ENCODE assay signal across 1 cellular context in the genomic region with DNA sequence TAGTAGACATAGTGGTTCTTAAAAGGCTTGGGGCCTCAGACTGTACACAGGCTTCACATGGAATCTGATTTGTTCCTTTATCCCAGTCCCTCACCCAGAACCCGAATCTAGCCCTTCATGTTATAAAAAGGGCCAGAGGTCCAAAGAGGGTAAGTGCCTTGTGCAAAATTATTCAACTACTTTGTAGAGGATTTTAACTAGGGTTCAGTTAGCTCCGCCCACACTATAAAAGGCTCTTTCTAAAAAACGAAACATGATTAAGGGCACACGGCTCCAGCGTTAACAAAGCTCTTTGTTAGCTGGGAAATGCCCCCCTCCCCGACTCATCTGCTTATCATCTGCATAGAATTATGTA.
TF ChIP-seq lines count a peak whose summit lies in the region.

No MANE protein-coding gene starts in this region.

TF ChIP-seq in GM12878, 131 proteins besides CTCF, POLR2A, EP300 and RAD21 (continued from another document):
- TF ChIP-seq, protein P1, sequence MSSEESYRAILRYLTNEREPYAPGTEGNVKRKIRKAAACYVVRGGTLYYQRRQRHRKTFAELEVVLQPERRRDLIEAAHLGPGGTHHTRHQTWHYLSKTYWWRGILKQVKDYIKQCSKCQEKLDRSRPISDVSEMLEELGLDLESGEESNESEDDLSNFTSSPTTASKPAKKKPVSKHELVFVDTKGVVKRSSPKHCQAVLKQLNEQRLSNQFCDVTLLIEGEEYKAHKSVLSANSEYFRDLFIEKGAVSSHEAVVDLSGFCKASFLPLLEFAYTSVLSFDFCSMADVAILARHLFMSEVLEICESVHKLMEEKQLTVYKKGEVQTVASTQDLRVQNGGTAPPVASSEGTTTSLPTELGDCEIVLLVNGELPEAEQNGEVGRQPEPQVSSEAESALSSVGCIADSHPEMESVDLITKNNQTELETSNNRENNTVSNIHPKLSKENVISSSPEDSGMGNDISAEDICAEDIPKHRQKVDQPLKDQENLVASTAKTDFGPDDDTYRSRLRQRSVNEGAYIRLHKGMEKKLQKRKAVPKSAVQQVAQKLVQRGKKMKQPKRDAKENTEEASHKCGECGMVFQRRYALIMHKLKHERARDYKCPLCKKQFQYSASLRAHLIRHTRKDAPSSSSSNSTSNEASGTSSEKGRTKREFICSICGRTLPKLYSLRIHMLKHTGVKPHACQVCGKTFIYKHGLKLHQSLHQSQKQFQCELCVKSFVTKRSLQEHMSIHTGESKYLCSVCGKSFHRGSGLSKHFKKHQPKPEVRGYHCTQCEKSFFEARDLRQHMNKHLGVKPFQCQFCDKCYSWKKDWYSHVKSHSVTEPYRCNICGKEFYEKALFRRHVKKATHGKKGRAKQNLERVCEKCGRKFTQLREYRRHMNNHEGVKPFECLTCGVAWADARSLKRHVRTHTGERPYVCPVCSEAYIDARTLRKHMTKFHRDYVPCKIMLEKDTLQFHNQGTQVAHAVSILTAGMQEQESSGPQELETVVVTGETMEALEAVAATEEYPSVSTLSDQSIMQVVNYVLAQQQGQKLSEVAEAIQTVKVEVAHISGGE (CRISPR knock-in tag; IDR thresholded peaks at IDR 0.05): no peak
- TF ChIP-seq ZNF622 (IDR thresholded peaks at IDR 0.05) (no peak), NFYA (IDR thresholded peaks at IDR 0.05; ENCODE audit: borderline replicate concordance, low read depth, low read length) (no peak), NBN (IDR thresholded peaks at IDR 0.05) (no peak), SREBF2 (IDR thresholded peaks at IDR 0.05; ENCODE audit: low read length) (no peak), WRNIP1 (IDR thresholded peaks at IDR 0.05; ENCODE audit: borderline replicate concordance, low read depth, low read length) (no peak), BACH1 (IDR thresholded peaks at IDR 0.05; ENCODE audit: borderline replicate concordance) (no peak), ZNF24 (IDR thresholded peaks at IDR 0.05) (no peak)
- TF ChIP-seq, protein P2, sequence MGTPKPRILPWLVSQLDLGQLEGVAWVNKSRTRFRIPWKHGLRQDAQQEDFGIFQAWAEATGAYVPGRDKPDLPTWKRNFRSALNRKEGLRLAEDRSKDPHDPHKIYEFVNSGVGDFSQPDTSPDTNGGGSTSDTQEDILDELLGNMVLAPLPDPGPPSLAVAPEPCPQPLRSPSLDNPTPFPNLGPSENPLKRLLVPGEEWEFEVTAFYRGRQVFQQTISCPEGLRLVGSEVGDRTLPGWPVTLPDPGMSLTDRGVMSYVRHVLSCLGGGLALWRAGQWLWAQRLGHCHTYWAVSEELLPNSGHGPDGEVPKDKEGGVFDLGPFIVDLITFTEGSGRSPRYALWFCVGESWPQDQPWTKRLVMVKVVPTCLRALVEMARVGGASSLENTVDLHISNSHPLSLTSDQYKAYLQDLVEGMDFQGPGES (IDR thresholded peaks at IDR 0.05): no peak
- TF ChIP-seq, protein P3, sequence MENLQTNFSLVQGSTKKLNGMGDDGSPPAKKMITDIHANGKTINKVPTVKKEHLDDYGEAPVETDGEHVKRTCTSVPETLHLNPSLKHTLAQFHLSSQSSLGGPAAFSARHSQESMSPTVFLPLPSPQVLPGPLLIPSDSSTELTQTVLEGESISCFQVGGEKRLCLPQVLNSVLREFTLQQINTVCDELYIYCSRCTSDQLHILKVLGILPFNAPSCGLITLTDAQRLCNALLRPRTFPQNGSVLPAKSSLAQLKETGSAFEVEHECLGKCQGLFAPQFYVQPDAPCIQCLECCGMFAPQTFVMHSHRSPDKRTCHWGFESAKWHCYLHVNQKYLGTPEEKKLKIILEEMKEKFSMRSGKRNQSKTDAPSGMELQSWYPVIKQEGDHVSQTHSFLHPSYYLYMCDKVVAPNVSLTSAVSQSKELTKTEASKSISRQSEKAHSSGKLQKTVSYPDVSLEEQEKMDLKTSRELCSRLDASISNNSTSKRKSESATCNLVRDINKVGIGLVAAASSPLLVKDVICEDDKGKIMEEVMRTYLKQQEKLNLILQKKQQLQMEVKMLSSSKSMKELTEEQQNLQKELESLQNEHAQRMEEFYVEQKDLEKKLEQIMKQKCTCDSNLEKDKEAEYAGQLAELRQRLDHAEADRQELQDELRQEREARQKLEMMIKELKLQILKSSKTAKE (IDR thresholded peaks at IDR 0.05; ENCODE audit: low read depth, poor library complexity, severe bottlenecking): no peak
TF ChIP-seq in GM12878: peak in this region for 0.
